Comparison of ENCODE assay signal across 8 cellular contexts in genomic region chr2:96739633-96740428, GRCh38. TPM values are rescaled to one million over a fixed set of nuclear protein-coding genes. Genes with fewer than 3 reads are reported as not detected.
A peak's percentile ranks its signal among the peaks of the same experiment; 100 is the strongest.
DNase-seq lines count a peak whose midpoint lies in the region; ATAC-seq, FAIRE-seq and TF ChIP-seq lines count a peak whose summit lies in the region.

LMAN2L (minus strand) TSS chr2:96740064; CDS start chr2:96740040, 24 bp downstream.

- H4K20me1 ChIP-seq in OCI-LY3 (ENCODE audit: insufficient read depth, low read length): no peaks in the 10 kb centered on the region
- H4K20me1 ChIP-seq in endothelial cell of umbilical vein (replicated peaks; ENCODE audit: control insufficient read depth, extremely low read depth, insufficient read depth, low read length): no peaks in the 10 kb centered on the region

- intact Hi-C loops in endothelial cell of umbilical vein (cut with micrococcal nuclease): loop anchor here (1.0 to 5.0 kb wide), 4 partner anchors 20 to 473 kb away; partner anchors contain the start of genes CIAO1, CNNM4, KANSL3 and TMEM127

- H3K36me3 ChIP-seq in OCI-LY3 (replicated peaks; ENCODE audit: low read depth, low read length) (peaks cover 7% of the 10 kb centered on the region), endothelial cell of umbilical vein (ENCODE audit: control insufficient read depth in 2 of 2, extremely low read depth in 1 of 2, insufficient read depth in 2 of 2, low read length in 2 of 2) (peaks cover 0 to 2% of the 10 kb centered on the region in 2 experiments)

- CTCF ChIA-PET in endothelial cell of umbilical vein (lab: Charles Lee): no interaction called here

- H3K79me2 ChIP-seq in OCI-LY3 (ENCODE audit: low read length) (peaks cover 9% of the 10 kb centered on the region), endothelial cell of umbilical vein (ENCODE audit: control insufficient read depth, insufficient read depth, low read length) (peaks cover 6% of the 10 kb centered on the region)

- TF ChIP-seq POLR2A in endothelial cell of umbilical vein (IDR thresholded peaks at IDR 0.05; ENCODE audit: low read depth, low read length): peak; percentile 85

- BruUV-seq in endothelial cell of umbilical vein (replicated peaks; lab: Mats Ljungman, UMichigan): no TSS peak

- ATAC-seq in GM21515 (IDR thresholded peaks at IDR 0.05; ENCODE audit: unreplicated experiment): peak; percentile 97

- H3K4me1 ChIP-seq in OCI-LY3 (ENCODE audit: low read length) (peaks cover 9% of the 10 kb centered on the region), endothelial cell of umbilical vein (ENCODE audit: control insufficient read depth, extremely low read depth, insufficient read depth, low read length) (peaks cover 16% of the 10 kb centered on the region)

- peak within 1 kb of the TSS; percentile 85 for H3K4me3 ChIP-seq in OCI-LY3 (ENCODE audit: low read length)
- peak within 1 kb of the TSS; percentile 76 to 91 (median 84) for H3K4me3 ChIP-seq in endothelial cell of umbilical vein (replicated peaks in 1 of 3; ENCODE audit: insufficient read depth in 1 of 3, low read depth in 1 of 3, low read length in 3 of 3)

- dilution Hi-C loops in endothelial cell of umbilical vein (cut with MboI; ENCODE audit: extremely low pct_ligation_motif_present, low sequenced_read_pairs): no loop called here

- POLR2A ChIA-PET in endothelial cell of umbilical vein (lab: Charles Lee): no interaction called here

- H3K27ac ChIP-seq in OCI-LY3 (ENCODE audit: low read length) (peak within 1 kb of the TSS; percentile 25; the same call in 1 of the 2 replicates), endothelial cell of umbilical vein (ENCODE audit: insufficient read depth, low read depth, low read length) (peak within 1 kb of the TSS; percentile 58)

- TF ChIP-seq CTCF in OCI-LY3 (IDR thresholded peaks at IDR 0.05; ENCODE audit: low read depth, low read length): no peak
- TF ChIP-seq CTCF in endothelial cell of umbilical vein (IDR thresholded peaks at IDR 0.05; ENCODE audit: extremely low read depth in 1 of 2, insufficient read depth in 1 of 2, low read depth in 1 of 2, low read length in 2 of 2): no peak

- H3K9me1 ChIP-seq in endothelial cell of umbilical vein (replicated peaks; ENCODE audit: control insufficient read depth, extremely low read depth, insufficient read depth, low read length): no peaks in the 10 kb centered on the region

- H3K9ac ChIP-seq in OCI-LY3 (ENCODE audit: low read length): peak within 1 kb of the TSS; percentile 76
- peak within 1 kb of the TSS; percentile 88 for H3K9ac ChIP-seq in endothelial cell of umbilical vein (replicated peaks; ENCODE audit: extremely low read depth, insufficient read depth, low read length)

- peak; percentile 99 for FAIRE-seq in endothelial cell of umbilical vein (lab: Jason Lieb, UNC)

- DNase-seq in D341Med (ENCODE audit: low spot score) (peak; percentile 94), HuH-7 (ENCODE audit: low spot score) (peak; percentile 93), activated T-cell treated with anti-CD3 and anti-CD28 coated beads for 24 hours (ENCODE audit: low read depth) (peak; percentile 98), endothelial cell of umbilical vein (ENCODE audit: low read depth, low spot score) (peak; percentile 98), middle frontal gyrus (ENCODE audit: extremely low spot score, low spot score) (peak; percentile 96)
- DNase-seq in stimulated activated CD8-positive, alpha-beta memory T cell treated with anti-CD3 and anti-CD28 coated beads, Interleukin-2, amount 100 ng/mL, for 48 hours (ENCODE audit: low read depth in 2 of 2): peak; percentile 90 to 97

- no peaks in the 10 kb centered on the region for H3K27me3 ChIP-seq in OCI-LY3 (ENCODE audit: low read depth, low read length)
- peaks cover 0 to 2% of the 10 kb centered on the region in 2 experiments for H3K27me3 ChIP-seq in endothelial cell of umbilical vein (ENCODE audit: control insufficient read depth in 2 of 2, insufficient read depth in 2 of 2, low read length in 2 of 2)

- peak within 1 kb of the TSS; percentile 86 for H3K4me2 ChIP-seq in OCI-LY3 (ENCODE audit: low read length)
- H3K4me2 ChIP-seq in endothelial cell of umbilical vein (ENCODE audit: insufficient read depth, low read length): peak within 1 kb of the TSS; percentile 99

- no peaks in the 10 kb centered on the region for H3K9me3 ChIP-seq in OCI-LY3 (ENCODE audit: insufficient read depth, low read length)
- no peaks in the 10 kb centered on the region for H3K9me3 ChIP-seq in endothelial cell of umbilical vein (replicated peaks; ENCODE audit: control insufficient read depth, insufficient read depth, low read length)

- H2AFZ ChIP-seq in OCI-LY3 (ENCODE audit: low read depth, low read length): peak within 1 kb of the TSS; percentile 99
- peak within 1 kb of the TSS; percentile 98 for H2AFZ ChIP-seq in endothelial cell of umbilical vein (ENCODE audit: low read depth, low read length)

TF ChIP-seq in endothelial cell of umbilical vein, 7 proteins besides CTCF, POLR2A, EP300 and RAD21:
- TF ChIP-seq FOS (IDR thresholded peaks at IDR 0.05; ENCODE audit: borderline replicate concordance, insufficient read depth, low read length): no peak
- no peak for TF ChIP-seq GATA2 (IDR thresholded peaks at IDR 0.05; ENCODE audit: insufficient read depth, insufficient read length, low read depth, low read length)
- peak; percentile 63 for TF ChIP-seq POLR2AphosphoS5 (IDR thresholded peaks at IDR 0.05; ENCODE audit: insufficient read depth, low read depth, low read length)

RNA-seq across cellular contexts. Expression of gene LMAN2L, which starts in this region (rescaled TPM):
- 15.4 and 18.2 TPM in 2 replicates for total RNA-seq in endothelial cell of umbilical vein
- polyA plus RNA-seq in endothelial cell of umbilical vein: 20.5 and 21.2 TPM in 2 replicates
- 21.9 and 22.6 TPM in 2 replicates for polyA plus RNA-seq in endothelial cell of umbilical vein (2011; cell fraction: cytosol; rRNA removed)
- 18.7 and 21.2 TPM in 2 replicates for polyA plus RNA-seq in endothelial cell of umbilical vein (2011; cell fraction: nucleus; rRNA removed)
- 17.8 and 21.8 TPM in 2 replicates for polyA plus RNA-seq in endothelial cell of umbilical vein (2012)
- polyA minus RNA-seq in endothelial cell of umbilical vein: 25.5 and 27.1 TPM in 2 replicates
- polyA minus RNA-seq in endothelial cell of umbilical vein (2011; cell fraction: cytosol; rRNA and poly(A)+ RNA removed): 8.6 TPM
- 7.9 and 9.8 TPM in 2 replicates for polyA minus RNA-seq in endothelial cell of umbilical vein (2011; cell fraction: nucleus; rRNA and poly(A)+ RNA removed)

Comparison
In these comparisons a context has a peak if more than half of its experiments do, and no peak if none do; other contexts are left out.
1. Peak in every context shown above with its lines: DNase-seq, ATAC-seq, H3K4me3 ChIP-seq and H3K27ac ChIP-seq.